ENCODE assay signal across 20 cellular contexts in genomic region chr17:57456622-57457021, GRCh38.
A peak's percentile ranks its signal among the peaks of the same experiment; 100 is the strongest.
DNase-seq lines count a peak whose midpoint lies in the region; ATAC-seq and TF ChIP-seq lines count a peak whose summit lies in the region.
"Had no signal": no experiment of that assay in that cellular context is flagged by ENCODE, and none has a peak within 500 bp of the region (broad histone marks: within the 10 kb centered on the region; RNA-seq: fewer than 3 reads in every experiment).

No MANE protein-coding gene starts in this region.

- TF ChIP-seq CTCF in natural killer cell (IDR thresholded peaks at IDR 0.05) (no peak), left lung (IDR thresholded peaks at IDR 0.05) (no peak), tibial nerve (IDR thresholded peaks at IDR 0.05) (no peak)

- peaks cover 71% of the 10 kb centered on the region in 2 donors for H3K4me1 Mint-ChIP-seq in natural killer cell treated with Interleukin-12 subunit alpha and Interleukin-12 subunit beta and Interleukin-15 and Interleukin-18, amount 100 ng/mL, for 72 hours (ENCODE audit: low read depth in 2 of 2)
- peaks cover 53 to 57% of the 10 kb centered on the region in 2 donors for H3K4me1 Mint-ChIP-seq in natural killer cell
- peaks cover 83% of the 10 kb centered on the region for H3K4me1 Mint-ChIP-seq in activated CD8-positive, alpha-beta T cell treated with anti-CD3 and anti-CD28 coated beads, Interleukin-2, amount 10 ng/mL, durations not matched to agents 7 days and 5 days (ENCODE audit: low read depth)

- peaks cover 15% of the 10 kb centered on the region for H3K36me3 Mint-ChIP-seq in natural killer cell treated with Interleukin-12 subunit alpha and Interleukin-12 subunit beta and Interleukin-15 and Interleukin-18, amount 100 ng/mL, for 72 hours
- H3K36me3 Mint-ChIP-seq in natural killer cell = no peaks in the 10 kb centered on the region
- peaks cover 41% of the 10 kb centered on the region for H3K36me3 Mint-ChIP-seq in activated CD8-positive, alpha-beta T cell treated with anti-CD3 and anti-CD28 coated beads, Interleukin-2, amount 10 ng/mL, durations not matched to agents 7 days and 5 days (ENCODE audit: low read depth)

- no peaks in the 10 kb centered on the region for H3K27me3 ChIP-seq in left lung
- no peaks in the 10 kb centered on the region for H3K27me3 ChIP-seq in tibial nerve
- H3K27me3 ChIP-seq in H7 (ENCODE audit: control insufficient read depth, insufficient read depth, low read length) = no peaks in the 10 kb centered on the region
- H3K27me3 ChIP-seq: breast epithelium, neutrophil, tibial artery had no signal

- no peaks in the 10 kb centered on the region for H3K36me3 ChIP-seq in left lung
- no peaks in the 10 kb centered on the region for H3K36me3 ChIP-seq in tibial nerve
- no peaks in the 10 kb centered on the region for H3K36me3 ChIP-seq in H7 (replicated peaks; ENCODE audit: control insufficient read depth, insufficient read depth, low read length)
- H3K36me3 ChIP-seq: breast epithelium, neutrophil, tibial artery had no signal

- peak; percentile 25 to 51 for TF ChIP-seq EP300 in tibial nerve (IDR thresholded peaks at IDR 0.05)

- H3K4me3 ChIP-seq in left lung = no peak overlapping the region
- no peak overlapping the region for H3K4me3 ChIP-seq in tibial nerve
- no peak overlapping the region for H3K4me3 ChIP-seq in H7 (ENCODE audit: insufficient read depth, low read depth, low read length)
- H3K4me3 ChIP-seq: breast epithelium, tibial artery had no signal

- H3K9me3 ChIP-seq in left lung (no peaks in the 10 kb centered on the region), tibial nerve (no peaks in the 10 kb centered on the region)
- H3K9me3 ChIP-seq: breast epithelium, Caco-2, neutrophil, tibial artery had no signal

- no peak for DNase-seq in natural killer cell treated with Interleukin-12 subunit alpha and Interleukin-12 subunit beta and Interleukin-15 and Interleukin-18, amount 100 ng/mL, for 72 hours (ENCODE audit: low spot score)
- DNase-seq in natural killer cell = no peak
- DNase-seq in activated CD8-positive, alpha-beta T cell treated with anti-CD3 and anti-CD28 coated beads, Interleukin-2, amount 10 ng/mL, durations not matched to agents 7 days and 5 days = no peak
- DNase-seq in left lung = no peak
- DNase-seq in tibial nerve (ENCODE audit: low spot score in 2 of 2) = no peak
- DNase-seq in H7 = no peak
- no peak for DNase-seq in NCI-H2107 treated with DMSO at 0.1 percent for 48 hours (lab: John Stamatoyannopoulos, UW; ENCODE audit: unreplicated experiment)
- DNase-seq: activated CD4-positive, alpha-beta T cell treated with anti-CD3 and anti-CD28 coated beads for 48 hours; Caco-2; NCI-H1930; NCI-H510A treated with DMSO at 0.1 percent for 48 hours; retina; RPMI8226; stimulated activated CD4-positive, alpha-beta T cell treated with anti-CD3 and anti-CD28 coated beads, Interleukin-15, amount 100 ng/mL, for 24 hours; tibial artery had no signal

- POLR2A ChIA-PET in activated CD8-positive, alpha-beta T cell treated with anti-CD3 and anti-CD28 coated beads, Interleukin-2, amount 10 ng/mL, durations not matched to agents 7 days and 5 days (lab: Charles Lee) = interaction anchor here (3.8 kb wide), 1 partner anchor 15 kb away, joined by 35 read pairs; no protein-coding TSS in a partner anchor

- intact Hi-C loops in natural killer cell (cut with micrococcal nuclease) (no loop called here), left lung (cut with DNase I) (no loop called here)

- H3K27ac ChIP-seq in left lung (no peak overlapping the region), tibial nerve (no peak overlapping the region)
- H3K27ac ChIP-seq: breast epithelium, neutrophil, tibial artery had no signal

- TF ChIP-seq POLR2A in tibial nerve (IDR thresholded peaks at IDR 0.05) = no peak

- peaks cover 0 to 22% of the 10 kb centered on the region in 2 donors for H3K27me3 Mint-ChIP-seq in natural killer cell treated with Interleukin-12 subunit alpha and Interleukin-12 subunit beta and Interleukin-15 and Interleukin-18, amount 100 ng/mL, for 72 hours
- H3K27me3 Mint-ChIP-seq in natural killer cell (ENCODE audit: low read depth in 2 of 2) = peaks cover 52 to 75% of the 10 kb centered on the region in 2 donors
- H3K27me3 Mint-ChIP-seq in activated CD8-positive, alpha-beta T cell treated with anti-CD3 and anti-CD28 coated beads, Interleukin-2, amount 10 ng/mL, durations not matched to agents 7 days and 5 days (ENCODE audit: low read depth) = no peaks in the 10 kb centered on the region
- H3K27me3 Mint-ChIP-seq: activated naive CD4-positive, alpha-beta T cell treated with anti-CD3 and anti-CD28 coated beads, Interleukin-2, amount 50 U/mL, for 24 hours had no signal

- H3K4me1 ChIP-seq in left lung = peaks cover 0 to 24% of the 10 kb centered on the region in 2 donors
- H3K4me1 ChIP-seq in tibial nerve = peaks cover 0 to 18% (median 14%) of the 10 kb centered on the region in 4 donors
- H3K4me1 ChIP-seq: breast epithelium had no signal

- H3K4me3 Mint-ChIP-seq in natural killer cell treated with Interleukin-12 subunit alpha and Interleukin-12 subunit beta and Interleukin-15 and Interleukin-18, amount 100 ng/mL, for 72 hours = peak overlapping the region; percentile 34
- H3K4me3 Mint-ChIP-seq in natural killer cell = no peak overlapping the region
- no peak overlapping the region for H3K4me3 Mint-ChIP-seq in activated CD8-positive, alpha-beta T cell treated with anti-CD3 and anti-CD28 coated beads, Interleukin-2, amount 10 ng/mL, durations not matched to agents 7 days and 5 days
- H3K4me3 Mint-ChIP-seq: dendritic cell treated with granulocyte-macrophage colony-stimulating factor and Interleukin-4, amounts not matched to agents 40 ng/mL and 50 ng/mL, for 4 days had no signal

- WGBS in tibial nerve, 2 donors = 66 to 78% methylated on average over 3 of the region's 3 CpGs

- CTCF ChIA-PET in activated CD8-positive, alpha-beta T cell treated with anti-CD3 and anti-CD28 coated beads, Interleukin-2, amount 10 ng/mL, durations not matched to agents 7 days and 5 days (lab: Charles Lee) = interaction anchor here (2.2 to 3.3 kb wide), 2 partner anchors 15 to 215 kb away, joined by 5 to 33 read pairs; no protein-coding TSS in a partner anchor

- H3K27ac Mint-ChIP-seq in natural killer cell treated with Interleukin-12 subunit alpha and Interleukin-12 subunit beta and Interleukin-15 and Interleukin-18, amount 100 ng/mL, for 72 hours = peak overlapping the region; percentile 97
- H3K27ac Mint-ChIP-seq in natural killer cell = no peak overlapping the region
- H3K27ac Mint-ChIP-seq in activated CD8-positive, alpha-beta T cell treated with anti-CD3 and anti-CD28 coated beads, Interleukin-2, amount 10 ng/mL, durations not matched to agents 7 days and 5 days = peak overlapping the region; percentile 31
- H3K27ac Mint-ChIP-seq: dendritic cell treated with granulocyte-macrophage colony-stimulating factor and Interleukin-4, amounts not matched to agents 40 ng/mL and 50 ng/mL, for 4 days had no signal

- no peak for ATAC-seq in natural killer cell treated with Interleukin-12 subunit alpha and Interleukin-12 subunit beta and Interleukin-15 and Interleukin-18, amount 100 ng/mL, for 72 hours
- ATAC-seq in natural killer cell = no peak
- no peak for ATAC-seq in activated CD8-positive, alpha-beta T cell treated with anti-CD3 and anti-CD28 coated beads, Interleukin-2, amount 10 ng/mL, durations not matched to agents 7 days and 5 days
- peak; percentile 36 for ATAC-seq in left lung
- ATAC-seq in HG03045 (IDR thresholded peaks at IDR 0.05; ENCODE audit: unreplicated experiment) = no peak

- no peaks in the 10 kb centered on the region for H3K9me3 Mint-ChIP-seq in natural killer cell treated with Interleukin-12 subunit alpha and Interleukin-12 subunit beta and Interleukin-15 and Interleukin-18, amount 100 ng/mL, for 72 hours
- H3K9me3 Mint-ChIP-seq in natural killer cell = no peaks in the 10 kb centered on the region
- H3K9me3 Mint-ChIP-seq in activated CD8-positive, alpha-beta T cell treated with anti-CD3 and anti-CD28 coated beads, Interleukin-2, amount 10 ng/mL, durations not matched to agents 7 days and 5 days (ENCODE audit: insufficient read depth) = no peaks in the 10 kb centered on the region
- H3K9me3 Mint-ChIP-seq: activated naive CD4-positive, alpha-beta T cell treated with anti-CD3 and anti-CD28 coated beads, Interleukin-2, amount 50 U/mL, for 24 hours; dendritic cell treated with granulocyte-macrophage colony-stimulating factor and Interleukin-4, amounts not matched to agents 40 ng/mL and 50 ng/mL, for 4 days had no signal

Comparison
In these comparisons a context has a peak if more than half of its experiments do, and no peak if none do; other contexts are left out.
1. H3K27ac Mint-ChIP-seq: peak in natural killer cell treated with Interleukin-12 subunit alpha and Interleukin-12 subunit beta and Interleukin-15 and Interleukin-18, amount 100 ng/mL, for 72 hours (2 of 2) and activated CD8-positive, alpha-beta T cell treated with anti-CD3 and anti-CD28 coated beads, Interleukin-2, amount 10 ng/mL, durations not matched to agents 7 days and 5 days (single experiment); none in natural killer cell (0 of 2).